15 cellular contexts compared by ENCODE assay signal in genomic region chr21:17915976-17916375, GRCh38.
A peak's percentile ranks its signal among the peaks of the same experiment; 100 is the strongest.
DNase-seq lines count a peak whose midpoint lies in the region; ATAC-seq and TF ChIP-seq lines count a peak whose summit lies in the region.
"Had no signal": no experiment of that assay in that cellular context is flagged by ENCODE, and none has a peak within 500 bp of the region (broad histone marks: within the 10 kb centered on the region; RNA-seq: fewer than 3 reads in every experiment).

No MANE protein-coding gene starts in this region.

- H3K9me3 ChIP-seq in WERI-Rb-1 (ENCODE audit: severe bottlenecking) (peaks cover 31% of the 10 kb centered on the region), Karpas-422 (ENCODE audit: low read length) (no peaks in the 10 kb centered on the region)
- H3K9me3 ChIP-seq: A549 had no signal

- H3K36me3 ChIP-seq in WERI-Rb-1: no peaks in the 10 kb centered on the region
- H3K36me3 ChIP-seq in Karpas-422 (ENCODE audit: insufficient read depth, low read length): no peaks in the 10 kb centered on the region

- no peak overlapping the region for H3K4me2 ChIP-seq in Karpas-422 (ENCODE audit: low read depth, low read length, poor library complexity, severe bottlenecking)
- H3K4me2 ChIP-seq: A549 had no signal

- no peak overlapping the region for H3K9ac ChIP-seq in Karpas-422 (ENCODE audit: low read length)

- H3K79me2 ChIP-seq in Karpas-422 (ENCODE audit: low read length): no peaks in the 10 kb centered on the region

- DNase-seq in DMS 273 treated with DMSO at 0.1 percent for 48 hours (lab: John Stamatoyannopoulos, UW): peak; percentile 57
- DNase-seq in NCI-H524 treated with DMSO at 0.1 percent for 48 hours (lab: John Stamatoyannopoulos, UW): peak; percentile 81
- DNase-seq in WERI-Rb-1: peak; percentile 83
- DNase-seq in Karpas-422: no peak
- no peak for DNase-seq in NOMO-1 treated with DMSO at 0.1 percent for 48 hours (lab: John Stamatoyannopoulos, UW; ENCODE audit: unreplicated experiment)
- DNase-seq in activated T-cell treated with anti-CD3 and anti-CD28 coated beads, Interleukin-2, amount 50 U/mL, for 1 hour: no peak
- DNase-seq: Calu3; CD8-positive, alpha-beta memory T cell; DMS53; GF-D8; HCEC 1CT; HFFc6 had no signal

- H3K4me1 ChIP-seq in Karpas-422 (ENCODE audit: low read length): no peaks in the 10 kb centered on the region
- H3K4me1 ChIP-seq: A549 had no signal

- no peak for TF ChIP-seq CTCF in WERI-Rb-1 (IDR thresholded peaks at IDR 0.05; ENCODE audit: low read depth, low read length)

- H4K20me1 ChIP-seq in Karpas-422 (ENCODE audit: insufficient read depth, low read depth, low read length): no peaks in the 10 kb centered on the region

- H3K4me3 ChIP-seq in WERI-Rb-1 (ENCODE audit: low read depth, low read length) (peak overlapping the region; percentile 38), Karpas-422 (ENCODE audit: low read length) (no peak overlapping the region)
- H3K4me3 ChIP-seq: A549 had no signal

- ATAC-seq in HG02798 (IDR thresholded peaks at IDR 0.05; ENCODE audit: poor library complexity, unreplicated experiment): no peak
- ATAC-seq: A549, HepG2 had no signal

- no peak overlapping the region for H2AFZ ChIP-seq in Karpas-422 (ENCODE audit: low read length)

- no peaks in the 10 kb centered on the region for H3K9me2 ChIP-seq in Karpas-422 (replicated peaks; ENCODE audit: insufficient read depth, low read length)

- H3K27ac ChIP-seq in WERI-Rb-1 (peak overlapping the region; percentile 72), Karpas-422 (ENCODE audit: low read length) (no peak overlapping the region)
- H3K27ac ChIP-seq: A549 had no signal

- H3K27me3 ChIP-seq in WERI-Rb-1 (ENCODE audit: insufficient read depth, low read depth, severe bottlenecking) (no peaks in the 10 kb centered on the region), Karpas-422 (ENCODE audit: low read length) (no peaks in the 10 kb centered on the region)

Comparison
In these comparisons a context has a peak if more than half of its experiments do, and no peak if none do; other contexts are left out.
1. DNase-seq: peak in DMS 273 treated with DMSO at 0.1 percent for 48 hours (single experiment), NCI-H524 treated with DMSO at 0.1 percent for 48 hours (single experiment) and WERI-Rb-1 (single experiment); none in Karpas-422 (single experiment), NOMO-1 treated with DMSO at 0.1 percent for 48 hours (single experiment) and activated T-cell treated with anti-CD3 and anti-CD28 coated beads, Interleukin-2, amount 50 U/mL, for 1 hour (single experiment).